ENCODE assay signal across 17 cellular contexts in the genomic region with DNA sequence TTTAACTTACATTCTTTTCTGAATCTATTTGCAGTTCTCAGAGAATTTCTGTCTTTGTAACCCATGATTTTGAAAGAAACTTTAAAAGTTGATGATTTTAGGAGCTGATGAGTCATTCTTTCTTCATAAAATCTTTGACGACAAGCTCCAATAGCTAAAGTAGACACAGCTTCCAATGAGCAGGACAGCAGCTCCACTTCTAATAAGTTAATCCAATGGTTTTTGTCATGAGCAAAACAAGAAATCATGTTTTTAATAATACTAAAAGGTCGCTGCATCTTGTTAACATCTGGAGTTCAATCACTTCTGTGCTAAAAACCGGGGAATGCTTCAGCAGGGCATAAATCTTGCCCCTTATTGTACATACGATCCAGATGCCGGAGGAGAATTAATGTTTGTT.
"Had no signal": no experiment of that assay in that cellular context is flagged by ENCODE, and none has a peak within 500 bp of the region (broad histone marks: within the 10 kb centered on the region; RNA-seq: fewer than 3 reads in every experiment).

No MANE protein-coding gene starts in this region.

- DNase-seq: activated CD4-positive, alpha-beta T cell treated with anti-CD3 and anti-CD28 coated beads, Interleukin-2, amount 50 U/mL, for 4 hours; activated CD8-positive, alpha-beta memory T cell treated with anti-CD3 and anti-CD28 coated beads, Interleukin-2, amount 10 ng/mL, durations not matched to agents 7 days and 5 days; activated gamma-delta T cell treated with Interleukin-2 at 50 U/mL for 16 hours; activated naive CD8-positive, alpha-beta T cell treated with anti-CD3 and anti-CD28 coated beads for 36 hours; activated T-cell treated with anti-CD3 and anti-CD28 coated beads, Interleukin-2, amount 50 U/mL, for 4 hours; anterior cingulate cortex; esophagus squamous epithelium; glutamatergic neuron; immature natural killer cell; lower lobe of right lung; midbrain; posterior cingulate gyrus; small intestine; T-helper 17 cell had no signal

- ATAC-seq: activated CD4-positive, CD25-positive, alpha-beta regulatory T cell treated with anti-CD3 and anti-CD28 coated beads, Interleukin-2, amount 50 U/mL, for 24 hours; activated CD8-positive, alpha-beta memory T cell treated with anti-CD3 and anti-CD28 coated beads, Interleukin-2, amount 10 ng/mL, durations not matched to agents 7 days and 5 days; activated T-cell treated with anti-CD3 and anti-CD28 coated beads, Interleukin-2, amount 50 U/mL, for 4 hours; lower lobe of right lung; T-helper 17 cell had no signal

- H3K4me3 ChIP-seq: esophagus squamous epithelium, lower lobe of right lung, neural progenitor cell, tibial nerve had no signal
